ENCODE assay signal across 19 cellular contexts in the genomic region with DNA sequence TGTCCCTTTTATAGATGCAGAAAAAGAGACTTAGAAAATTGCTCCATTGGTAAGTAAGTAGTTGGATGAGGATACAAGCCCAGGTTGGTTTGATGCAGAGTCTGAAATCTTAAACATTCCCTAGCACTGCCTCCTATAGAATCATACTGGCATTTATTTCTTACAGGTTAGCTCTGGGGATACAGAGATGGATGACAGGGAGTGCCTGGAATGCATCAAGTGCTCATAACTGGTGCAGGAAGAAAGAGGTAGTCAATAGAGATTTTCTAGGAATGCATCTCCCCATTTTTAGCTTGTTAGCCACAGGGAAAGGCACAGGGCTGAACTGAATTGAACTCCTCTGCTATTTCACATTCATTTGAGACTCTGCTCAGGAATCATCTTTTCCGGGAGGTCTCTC.
"Had no signal": no experiment of that assay in that cellular context is flagged by ENCODE, and none has a peak within 500 bp of the region (broad histone marks: within the 10 kb centered on the region; RNA-seq: fewer than 3 reads in every experiment).

No MANE protein-coding gene starts in this region.

- DNase-seq: activated CD4-positive, alpha-beta T cell treated with anti-CD3 and anti-CD28 coated beads, Interleukin-2, amount 10 ng/mL, durations not matched to agents 24 days and 14 days; activated CD8-positive, alpha-beta T cell treated with anti-CD3 and anti-CD28 coated beads for 36 hours; activated naive CD4-positive, alpha-beta T cell treated with Interleukin-2 at 50 U/mL for 16 hours; activated naive CD8-positive, alpha-beta T cell treated with anti-CD3 and anti-CD28 coated beads, Interleukin-2, amount 10 ng/mL, durations not matched to agents 7 days and 5 days; activated T-cell treated with anti-CD3 and anti-CD28 coated beads, Interleukin-2, amount 50 U/mL, for 1 hour; brain microvascular endothelial cell; colonic mucosa; endodermal cell; foreskin melanocyte; glutamatergic neuron; hippocampal formation; stimulated activated CD4-positive, alpha-beta T cell treated with anti-CD3 and anti-CD28 coated beads, Interleukin-2, amount 100 ng/mL, for 24 hours; stimulated activated naive CD8-positive, alpha-beta T cell treated with anti-CD3 and anti-CD28 coated beads, Interleukin-15, Interleukin-2, amounts not matched to agents 100 U/mL and 50 U/mL, for 24 hours; substantia nigra; tibial artery; uterus had no signal

- ATAC-seq: activated CD8-positive, alpha-beta T cell treated with anti-CD3 and anti-CD28 coated beads for 36 hours; left lobe of liver; stimulated activated naive CD8-positive, alpha-beta T cell treated with anti-CD3 and anti-CD28 coated beads, Interleukin-15, Interleukin-2, amounts not matched to agents 100 U/mL and 50 U/mL, for 24 hours had no signal

- H3K36me3 ChIP-seq: brain microvascular endothelial cell, colonic mucosa, right atrium auricular region, tibial artery, uterus had no signal

- H3K27ac ChIP-seq: brain microvascular endothelial cell, colonic mucosa, right atrium auricular region, tibial artery, uterus had no signal

- H3K4me1 ChIP-seq: right atrium auricular region, uterus had no signal

- H3K27me3 ChIP-seq: brain microvascular endothelial cell, colonic mucosa, right atrium auricular region, tibial artery, uterus had no signal

- H3K4me3 ChIP-seq: colonic mucosa, lung, right atrium auricular region, tibial artery, uterus had no signal

- H3K9me3 ChIP-seq: colonic mucosa, right atrium auricular region, tibial artery, uterus had no signal
